In the genomic region with DNA sequence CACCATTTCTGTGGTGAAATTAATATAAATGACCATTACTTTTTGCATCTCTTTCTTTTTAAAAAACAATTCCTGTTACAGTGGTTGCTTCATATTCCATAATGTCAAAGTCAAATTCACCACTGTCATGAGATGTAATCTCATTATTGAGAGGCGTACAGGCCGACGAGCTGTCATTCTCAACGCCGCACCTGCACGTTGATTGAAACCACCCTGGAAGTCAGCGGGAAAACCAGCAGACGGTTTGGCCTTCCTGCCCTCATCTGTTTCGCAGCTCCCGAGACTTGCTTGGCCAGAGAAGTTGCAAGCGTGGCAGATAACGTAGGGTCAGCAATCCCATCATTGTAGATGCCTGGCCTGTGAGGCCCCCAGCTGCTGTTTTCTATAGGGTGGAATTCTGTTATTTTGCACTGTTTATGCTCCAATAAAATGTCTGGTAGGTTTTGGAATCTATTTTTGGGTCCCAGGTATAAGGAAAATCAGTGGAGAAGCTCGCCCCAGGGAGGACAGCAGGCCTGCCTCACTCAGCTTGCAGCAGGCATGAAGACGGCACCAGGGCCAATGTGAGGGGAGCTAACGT, we compare ENCODE assay signal across 2 cellular contexts.
TF ChIP-seq lines count a peak whose summit lies in the region.

No MANE protein-coding gene starts in this region.

TF ChIP-seq in H1, 55 proteins besides CTCF, POLR2A, EP300 and RAD21 (continued from another document):
- TF ChIP-seq NANOG (IDR thresholded peaks at IDR 0.05; ENCODE audit: insufficient read depth, low read depth, low read length, poor library complexity, severe bottlenecking) (no peak), RFX5 (IDR thresholded peaks at IDR 0.05; ENCODE audit: borderline replicate concordance, low read depth, low read length) (no peak), KDM1A (IDR thresholded peaks at IDR 0.05; ENCODE audit: borderline replicate concordance, low read length) (no peak), FOSL1 (IDR thresholded peaks at IDR 0.05; ENCODE audit: insufficient read depth, low read depth, low read length) (no peak), SIX5 (IDR thresholded peaks at IDR 0.05; ENCODE audit: low read depth, low read length) (no peak), SAP30 (IDR thresholded peaks at IDR 0.05; ENCODE audit: insufficient read depth, insufficient replicate concordance, low read length) (no peak)

TF ChIP-seq in neural cell, 6 proteins besides CTCF, POLR2A, EP300 and RAD21 (continued from another document):
- TF ChIP-seq REST (IDR thresholded peaks at IDR 0.05; ENCODE audit: borderline replicate concordance) = no peak
